Comparison of ENCODE assay signal across 22 cellular contexts in the genomic region with DNA sequence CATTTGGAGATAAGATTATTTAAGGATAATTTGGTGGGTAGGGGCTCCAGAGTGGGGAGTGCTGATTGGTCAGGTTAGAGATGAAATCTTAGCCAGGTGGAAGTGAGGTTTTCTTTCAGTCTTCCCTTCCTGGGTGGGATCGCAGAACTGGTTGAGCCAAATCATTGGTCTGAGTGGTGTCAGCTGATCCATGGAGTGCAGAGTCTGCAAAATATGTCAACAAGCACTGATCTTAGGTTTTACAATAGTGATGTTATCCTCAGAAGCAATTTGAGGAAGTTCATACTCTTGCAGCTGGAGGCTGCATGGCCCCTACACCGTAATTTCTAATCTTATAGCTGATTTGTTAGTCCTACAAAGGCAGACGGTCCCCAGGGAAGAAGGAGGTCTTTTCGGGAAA.
"Had no signal": no experiment of that assay in that cellular context is flagged by ENCODE, and none has a peak within 500 bp of the region (broad histone marks: within the 10 kb centered on the region; RNA-seq: fewer than 3 reads in every experiment).

No MANE protein-coding gene starts in this region.

- H3K4me1 ChIP-seq: pancreas, suprapubic skin, tibial artery, upper lobe of left lung, uterus had no signal

- H3K79me2 ChIP-seq: hepatocyte had no signal

- H3K27me3 ChIP-seq: hepatocyte, pancreas, suprapubic skin, tibial artery, upper lobe of left lung, uterus had no signal

- H3K4me2 ChIP-seq: hepatocyte, smooth muscle cell had no signal

- H3K4me3 ChIP-seq: coronary artery, hepatocyte, mucosa of descending colon, pancreas, smooth muscle cell, suprapubic skin, tibial artery, upper lobe of left lung, uterus had no signal

- H3K9me3 ChIP-seq: mucosa of descending colon, pancreas, suprapubic skin, tibial artery, upper lobe of left lung, uterus had no signal

- FAIRE-seq: endothelial cell of umbilical vein, pancreas had no signal

- H3K36me3 ChIP-seq: pancreas, suprapubic skin, tibial artery, upper lobe of left lung, uterus had no signal

- H3K27ac ChIP-seq: coronary artery, hepatocyte, pancreas, suprapubic skin, tibial artery, upper lobe of left lung, uterus had no signal

- H2AFZ ChIP-seq: hepatocyte had no signal

- ATAC-seq: mucosa of descending colon; naive thymus-derived CD8-positive, alpha-beta T cell; pancreas; right cardiac atrium; stimulated activated effector memory CD8-positive, alpha-beta T cell treated with anti-CD3 and anti-CD28 coated beads, Interleukin-12 subunit alpha, Interleukin-12 subunit beta, amount 100 ng/mL, for 72 hours; stimulated activated naive CD8-positive, alpha-beta T cell treated with anti-CD3 and anti-CD28 coated beads, Interleukin-15, Interleukin-2, amounts not matched to agents 100 U/mL and 50 U/mL, for 24 hours had no signal

- DNase-seq: effector CD4-positive, alpha-beta T cell; endodermal cell; erythroblast; foreskin melanocyte; head of caudate nucleus; mucosa of descending colon; naive thymus-derived CD8-positive, alpha-beta T cell; occipital lobe; pancreas; right cardiac atrium; stimulated activated CD4-positive, alpha-beta T cell treated with anti-CD3 and anti-CD28 coated beads, Interleukin-4, amount 100 ng/mL, for 1 hour; stimulated activated CD8-positive, alpha-beta memory T cell treated with anti-CD3 and anti-CD28 coated beads, Interleukin-4, amount 100 ng/mL, for 48 hours; stimulated activated naive CD8-positive, alpha-beta T cell treated with anti-CD3 and anti-CD28 coated beads, Interleukin-15, Interleukin-2, amounts not matched to agents 100 U/mL and 50 U/mL, for 24 hours; tibial artery; upper lobe of left lung; uterus had no signal
